32 cellular contexts compared by ENCODE assay signal in the genomic region with DNA sequence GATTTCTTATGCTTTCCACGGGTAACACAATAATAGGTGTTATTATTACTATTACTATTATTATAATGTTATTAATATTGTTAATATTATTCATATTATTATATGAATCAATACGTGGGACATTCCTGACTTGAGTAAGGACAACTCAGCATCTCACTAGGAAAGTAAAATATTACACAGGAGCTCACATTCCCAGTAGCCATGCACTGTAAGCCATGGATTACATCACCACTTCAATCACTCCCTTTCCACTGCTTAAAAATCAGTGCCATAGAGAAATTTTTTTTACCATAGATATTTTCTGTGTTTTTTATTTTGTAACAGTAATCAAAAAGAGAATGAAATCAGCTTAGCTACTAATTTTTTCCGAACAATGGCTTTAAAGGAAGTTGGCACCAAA.
"Had no signal": no experiment of that assay in that cellular context is flagged by ENCODE, and none has a peak within 500 bp of the region (broad histone marks: within the 10 kb centered on the region; RNA-seq: fewer than 3 reads in every experiment).

No MANE protein-coding gene starts in this region.

- ATAC-seq: activated CD4-positive, alpha-beta T cell treated with anti-CD3 and anti-CD28 coated beads for 36 hours; activated CD8-positive, alpha-beta memory T cell treated with anti-CD3 and anti-CD28 coated beads, Interleukin-2, amount 10 ng/mL, durations not matched to agents 7 days and 5 days; activated CD8-positive, alpha-beta T cell treated with anti-CD3 and anti-CD28 coated beads, Interleukin-2, amount 10 ng/mL, durations not matched to agents 7 days and 5 days; activated naive CD4-positive, alpha-beta T cell treated with anti-CD3 and anti-CD28 coated beads, Interleukin-2, amount 50 U/mL, for 72 hours; activated T-cell treated with anti-CD3 and anti-CD28 coated beads, Interleukin-2, amount 50 U/mL, for 72 hours; foreskin keratinocyte; gastrocnemius medialis; heart left ventricle; T-helper 17 cell had no signal

- H3K27me3 ChIP-seq: ascending aorta, dorsolateral prefrontal cortex, esophagus muscularis mucosa, foreskin keratinocyte, gastrocnemius medialis, heart left ventricle had no signal

- FAIRE-seq: bronchial epithelial cell had no signal

- H3K4me1 ChIP-seq: foreskin keratinocyte, gastrocnemius medialis had no signal

- DNase-seq: activated CD4-positive, alpha-beta memory T cell treated with anti-CD3 and anti-CD28 coated beads for 36 hours; activated CD4-positive, alpha-beta T cell treated with anti-CD3 and anti-CD28 coated beads for 36 hours; activated CD4-positive, alpha-beta T cell treated with anti-CD3 and anti-CD28 coated beads, Interleukin-2, amount 10 ng/mL, durations not matched to agents 24 days and 14 days; activated CD4-positive, CD25-positive, alpha-beta regulatory T cell; activated CD4-positive, CD25-positive, alpha-beta regulatory T cell treated with anti-CD3 and anti-CD28 coated beads, Interleukin-2, amount 50 U/mL, for 72 hours; activated CD8-positive, alpha-beta memory T cell treated with anti-CD3 and anti-CD28 coated beads, Interleukin-2, amount 10 ng/mL, durations not matched to agents 7 days and 5 days; activated CD8-positive, alpha-beta memory T cell treated with anti-CD3 and anti-CD28 coated beads, Interleukin-2, amount 50 U/mL, for 4 hours; activated CD8-positive, alpha-beta T cell treated with anti-CD3 and anti-CD28 coated beads, Interleukin-2, amount 10 ng/mL, durations not matched to agents 7 days and 5 days; activated gamma-delta T cell; activated naive CD4-positive, alpha-beta T cell; activated naive CD4-positive, alpha-beta T cell treated with anti-CD3 and anti-CD28 coated beads, Interleukin-2, amount 10 ng/mL, durations not matched to agents 7 days and 5 days; activated naive CD8-positive, alpha-beta T cell treated with anti-CD3 and anti-CD28 coated beads, Interleukin-2, amount 10 ng/mL, durations not matched to agents 7 days and 5 days; activated T-cell treated with anti-CD3 and anti-CD28 coated beads for 4 hours; activated T-cell treated with anti-CD3 and anti-CD28 coated beads, Interleukin-2, amount 50 U/mL, for 24 hours; activated T-cell treated with anti-CD3 and anti-CD28 coated beads, Interleukin-2, amount 50 U/mL, for 72 hours; dorsolateral prefrontal cortex; effector memory CD4-positive, alpha-beta T cell; endodermal cell; erythroblast; foreskin keratinocyte; gastrocnemius medialis; glutamatergic neuron; heart left ventricle; T-helper 1 cell; T-helper 17 cell; T1000; WERI-Rb-1 had no signal

- H3K4me3 ChIP-seq: ascending aorta, coronary artery, dorsolateral prefrontal cortex, esophagus muscularis mucosa, gastrocnemius medialis, heart left ventricle had no signal

- H3K36me3 ChIP-seq: WERI-Rb-1 had no signal

- H3K9me3 ChIP-seq: ascending aorta, esophagus muscularis mucosa, gastrocnemius medialis, heart left ventricle had no signal

- H3K27ac ChIP-seq: coronary artery, esophagus muscularis mucosa, foreskin keratinocyte, gastrocnemius medialis, heart left ventricle, WERI-Rb-1 had no signal
